15 cellular contexts compared by ENCODE assay signal in the genomic region with DNA sequence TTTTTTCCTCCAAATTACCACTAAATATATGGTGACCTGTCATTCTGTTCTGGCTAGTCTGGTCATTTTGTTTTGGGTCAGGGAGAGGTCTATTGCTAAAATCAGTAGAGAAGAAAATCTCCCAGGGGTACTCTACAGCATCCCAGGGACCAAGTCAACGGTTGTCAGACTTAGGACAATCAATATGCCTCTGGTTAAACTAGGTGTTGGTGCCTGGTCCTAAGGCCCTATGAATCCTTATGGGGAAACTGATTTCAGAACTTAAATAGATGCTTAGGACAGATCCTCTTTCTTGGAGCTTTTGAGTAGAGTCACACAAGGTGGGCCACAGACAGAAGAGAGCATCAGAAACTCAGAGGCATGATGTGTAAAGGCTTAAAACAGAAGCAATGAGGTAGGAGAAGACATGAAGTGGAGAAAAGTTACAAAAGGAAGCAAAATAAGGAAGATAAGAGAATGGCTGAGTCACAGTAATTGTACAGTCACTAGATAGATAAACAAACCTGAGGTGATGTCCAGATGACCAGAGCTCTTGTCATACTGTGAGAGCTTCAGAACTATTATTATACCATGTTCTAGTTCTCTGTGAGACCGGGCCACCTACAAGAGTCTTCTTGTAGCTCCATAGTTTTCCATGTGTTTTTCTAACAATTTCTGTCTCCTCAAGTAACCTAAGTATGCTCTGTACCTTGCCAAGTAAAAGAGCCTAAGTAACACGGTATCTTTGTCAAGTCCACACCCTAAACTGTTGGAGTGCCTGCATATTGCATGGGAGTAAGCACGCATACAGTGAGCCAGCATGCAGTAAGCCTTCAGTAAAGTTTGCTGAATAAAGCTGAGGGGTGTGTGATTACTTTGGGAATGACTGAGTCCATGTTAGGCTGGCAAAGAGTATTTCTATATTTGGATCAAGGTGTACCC. TPM values are rescaled to one million over a fixed set of nuclear protein-coding genes. Genes with fewer than 3 reads are reported as not detected.
DNase-seq lines count a peak whose midpoint lies in the region; ATAC-seq, FAIRE-seq and TF ChIP-seq lines count a peak whose summit lies in the region.
"Had no signal": no experiment of that assay in that cellular context is flagged by ENCODE, and none has a peak within 500 bp of the region (broad histone marks: within the 10 kb centered on the region; RNA-seq: fewer than 3 reads in every experiment).

No MANE protein-coding gene starts in this region.

- no peak for TF ChIP-seq CTCF in osteoblast (IDR thresholded peaks at IDR 0.05; ENCODE audit: extremely low read depth, low read depth, low read length)

- H4K20me1 ChIP-seq in osteoblast (ENCODE audit: insufficient read depth, low read length), result no peaks in the 10 kb centered on the region

- peak overlapping the region; percentile 4 for H3K4me2 ChIP-seq in osteoblast (ENCODE audit: insufficient read depth, low read length)

- peaks cover 37% of the 10 kb centered on the region for H3K4me1 ChIP-seq in osteoblast (ENCODE audit: insufficient read depth, low read length)

- FAIRE-seq in GM12892 (lab: Jason Lieb, UNC), result peak; percentile 17

- TF ChIP-seq POLR2A in GM12892 (IDR thresholded peaks at IDR 0.05; ENCODE audit: low read depth, low read length), result no peak

- intact Hi-C loops in cardiac septum (cut with DNase I), result no loop called here

- H3K27ac ChIP-seq in osteoblast (ENCODE audit: low read depth, low read length), result peak overlapping the region; percentile 84

- no peak for DNase-seq in GM12892 (ENCODE audit: insufficient read length)
- DNase-seq in RPMI7951 (ENCODE audit: low read depth), result peak; percentile 81
- peak; percentile 58 for DNase-seq in osteoblast (ENCODE audit: insufficient read length, low spot score, missing footprints)
- no peak for DNase-seq in cardiac septum (ENCODE audit: low spot score)
- DNase-seq in DMS 273 (lab: John Stamatoyannopoulos, UW; ENCODE audit: unreplicated experiment), result no peak
- no peak for DNase-seq in NCI-H1930 (lab: John Stamatoyannopoulos, UW)
- DNase-seq: activated CD8-positive, alpha-beta memory T cell treated with anti-CD3 and anti-CD28 coated beads, Interleukin-2, amount 10 ng/mL, durations not matched to agents 7 days and 5 days; activated naive CD4-positive, alpha-beta T cell treated with anti-CD3 and anti-CD28 coated beads, Interleukin-2, amount 50 U/mL, for 16 hours; CD4-positive, CD25-positive, alpha-beta regulatory T cell; cerebellar nuclear complex; foreskin melanocyte; MM.1S had no signal

- H3K9me3 ChIP-seq in osteoblast (ENCODE audit: low read depth, low read length), result no peaks in the 10 kb centered on the region

- no peaks in the 10 kb centered on the region for H3K79me2 ChIP-seq in osteoblast (ENCODE audit: insufficient read depth, low read length)

- no peak overlapping the region for H2AFZ ChIP-seq in osteoblast (ENCODE audit: low read length)

- H3K27me3 ChIP-seq in osteoblast (ENCODE audit: insufficient read depth, low read length), result no peaks in the 10 kb centered on the region

- peak; percentile 77 for ATAC-seq in esophagus mucosa
- no peak for ATAC-seq in HG03097 (IDR thresholded peaks at IDR 0.05; ENCODE audit: low FRiP score, unreplicated experiment)
- ATAC-seq: activated CD8-positive, alpha-beta memory T cell treated with anti-CD3 and anti-CD28 coated beads, Interleukin-2, amount 10 ng/mL, durations not matched to agents 7 days and 5 days; natural killer cell treated with Interleukin-12 subunit alpha and Interleukin-12 subunit beta and Interleukin-15 and Interleukin-18, amount 100 ng/mL, for 72 hours had no signal

- H3K36me3 ChIP-seq in osteoblast (ENCODE audit: insufficient read depth, low read length), result no peaks in the 10 kb centered on the region

- no peak overlapping the region for H3K4me3 ChIP-seq in osteoblast (ENCODE audit: insufficient read depth, low read length)

RNA-seq across cellular contexts. Expression of gene LEKR1, which starts 44.6 kb away (rescaled TPM):
- polyA plus RNA-seq in GM12892 (2012; ENCODE audit: missing spikeins), result 5.4 TPM
- total RNA-seq in RPMI7951 (2014; rRNA removed; shearing (Covaris generic)), result 1.8 and 2.1 TPM in 2 replicates
- total RNA-seq in esophagus mucosa (1.2 TPM), osteoblast (0.36 and 1.5 TPM in 2 replicates), cardiac septum (0.32 TPM)

Comparison
In these comparisons a context has a peak if more than half of its experiments do, and no peak if none do; other contexts are left out.
1. DNase-seq: peak in RPMI7951 (single experiment) and osteoblast (single experiment); none in GM12892 (single experiment), cardiac septum (single experiment), DMS 273 (single experiment) and NCI-H1930 (0 of 2).